In the genomic region with DNA sequence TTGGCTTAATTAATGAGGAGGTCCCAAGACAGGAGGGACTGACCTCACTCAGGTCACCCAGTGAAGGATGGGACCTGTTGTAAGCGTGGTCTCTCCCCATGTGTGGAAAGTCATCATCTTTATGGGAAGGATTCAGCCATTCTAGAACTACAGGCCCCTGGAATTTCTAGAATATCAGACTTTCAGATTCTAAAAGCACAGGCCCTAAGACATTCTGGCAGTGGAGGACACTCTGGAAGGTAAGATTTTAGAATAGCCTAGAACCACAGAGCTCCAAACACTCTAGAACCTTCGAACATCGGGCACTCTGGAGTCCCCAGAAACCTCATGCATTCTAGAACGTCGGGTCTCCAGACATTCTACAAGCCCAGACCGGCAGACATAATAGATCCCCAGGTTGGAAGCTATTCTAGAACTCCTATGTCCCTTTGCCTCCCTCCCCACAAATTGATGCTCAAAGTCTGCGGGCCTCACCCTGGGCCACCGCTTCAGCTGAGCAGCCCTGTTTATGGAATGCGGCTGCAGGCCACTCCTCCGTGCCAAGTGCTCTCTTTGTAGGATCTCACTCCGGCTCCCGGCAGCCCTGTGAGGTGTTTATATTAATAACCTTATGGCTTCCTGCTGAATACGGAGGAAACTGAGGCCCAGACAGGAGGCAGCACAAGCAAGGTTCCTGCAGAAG, we compare ENCODE assay signal across 8 cellular contexts. TPM values are rescaled to one million over a fixed set of nuclear protein-coding genes. Genes with fewer than 3 reads are reported as not detected.
DNase-seq lines count a peak whose midpoint lies in the region; ATAC-seq, FAIRE-seq and TF ChIP-seq lines count a peak whose summit lies in the region.

No MANE protein-coding gene starts in this region.

- TF ChIP-seq CTCF in fibroblast of villous mesenchyme (IDR thresholded peaks at IDR 0.05; ENCODE audit: insufficient read depth, low read depth, low read length) (no peak), prostate gland (IDR thresholded peaks at IDR 0.05) (no peak)

- WGBS in prostate gland, result 27% methylated on average over 13 of the region's 13 CpGs

- peak; percentile 58 for FAIRE-seq in GM12892 (lab: Jason Lieb, UNC)

- H3K27ac ChIP-seq in prostate gland, result peak overlapping the region; percentile 92

- no peaks in the 10 kb centered on the region for H3K36me3 ChIP-seq in prostate gland

- TF ChIP-seq POLR2A in GM12892 (IDR thresholded peaks at IDR 0.05; ENCODE audit: low read depth, low read length), result no peak
- TF ChIP-seq POLR2A in prostate gland (IDR thresholded peaks at IDR 0.05), result no peak

- H3K4me3 ChIP-seq in fibroblast of villous mesenchyme (ENCODE audit: low read depth, low read length), result peak overlapping the region; percentile 70
- H3K4me3 ChIP-seq in prostate gland, result peak overlapping the region; percentile 42 to 46

- H3K27me3 ChIP-seq in prostate gland (replicated peaks; ENCODE audit: insufficient read depth), result no peaks in the 10 kb centered on the region

- intact Hi-C loops in prostate gland (cut with DNase I), result no loop called here

- no peak for ATAC-seq in HG02588 (IDR thresholded peaks at IDR 0.05; ENCODE audit: unreplicated experiment)

- DNase-seq in GM12892 (ENCODE audit: insufficient read length) (no peak), RPMI7951 (ENCODE audit: low read depth) (peak; percentile 10), fibroblast of villous mesenchyme (ENCODE audit: low read depth) (peak; percentile 24), prostate gland (ENCODE audit: low spot score) (peak; percentile 33), NCI-H2107 treated with DMSO at 0.1 percent for 48 hours (lab: John Stamatoyannopoulos, UW; ENCODE audit: unreplicated experiment) (no peak), NCI-H446 (lab: John Stamatoyannopoulos, UW) (no peak), pons (ENCODE audit: low spot score) (no peak)

- H3K4me1 ChIP-seq in prostate gland (replicated peaks), result peaks cover 8% of the 10 kb centered on the region

- no peaks in the 10 kb centered on the region for H3K9me3 ChIP-seq in prostate gland

RNA-seq across cellular contexts. Expression of gene KLK15, which starts 1.9 kb away (rescaled TPM):
- polyA plus RNA-seq in GM12892 (2012; ENCODE audit: missing spikeins), result not detected
- total RNA-seq in RPMI7951 (2014; rRNA removed; shearing (Covaris generic)), result not detected in 2 replicates
- total RNA-seq in fibroblast of villous mesenchyme (not detected in 2 replicates), prostate gland (1 to 10 TPM; 4.0 to 8.5 TPM)

RNA-seq across cellular contexts. Expression of gene KLK1, which starts 11.7 kb away (rescaled TPM):
- polyA plus RNA-seq in GM12892 (2012; ENCODE audit: missing spikeins), result 33.5 TPM
- total RNA-seq in RPMI7951 (2014; rRNA removed; shearing (Covaris generic)), result not detected in 2 replicates
- total RNA-seq in fibroblast of villous mesenchyme, result not detected in 2 replicates
- total RNA-seq in prostate gland, result 10 to 100 TPM in 1 of 2 donors, 1 to 10 TPM in 1; 8.3 to 45.2 TPM

RNA-seq across cellular contexts. Expression of gene KLK3, which starts 19.5 kb away (rescaled TPM):
- polyA plus RNA-seq in GM12892 (2012; ENCODE audit: missing spikeins), result 0.21 TPM
- not detected in 2 replicates for total RNA-seq in RPMI7951 (2014; rRNA removed; shearing (Covaris generic))
- total RNA-seq in fibroblast of villous mesenchyme (not detected in 2 replicates), prostate gland (over 10,000 TPM in 1 of 2 donors, 1,000 to 10,000 TPM in 1; 7,620 to 35,247 TPM)

RNA-seq across cellular contexts. Expression of gene KLK2, which starts 38.0 kb away (rescaled TPM):
- 2.0 TPM for polyA plus RNA-seq in GM12892 (2012; ENCODE audit: missing spikeins)
- total RNA-seq in RPMI7951 (2014; rRNA removed; shearing (Covaris generic)), result not detected in 2 replicates
- total RNA-seq in fibroblast of villous mesenchyme, result not detected in 2 replicates
- total RNA-seq in prostate gland, result over 10,000 TPM in 1 of 2 donors, 1,000 to 10,000 TPM in 1; 3,344 to 10,024 TPM

RNA-seq across cellular contexts. Expression of gene ACP4, which starts 45.0 kb away (rescaled TPM):
- not detected for polyA plus RNA-seq in GM12892 (2012; ENCODE audit: missing spikeins)
- not detected in 2 replicates for total RNA-seq in RPMI7951 (2014; rRNA removed; shearing (Covaris generic))
- total RNA-seq in fibroblast of villous mesenchyme (not detected in 2 replicates), prostate gland (not detected)

Comparison
In these comparisons a context has a peak if more than half of its experiments do, and no peak if none do; other contexts are left out.
1. DNase-seq: peak in RPMI7951 (single experiment), fibroblast of villous mesenchyme (single experiment) and prostate gland (single experiment); none in GM12892 (single experiment), NCI-H2107 treated with DMSO at 0.1 percent for 48 hours (single experiment), NCI-H446 (0 of 2) and pons (single experiment).
2. RNA of gene KLK3, which starts 19.5 kb away (total RNA-seq): 7,620 to 35,247 TPM in prostate gland; not detected in RPMI7951 and not detected in fibroblast of villous mesenchyme; every median in the first group is over 1,000 times any median in the second.